9 cellular contexts compared by ENCODE assay signal in genomic region chr2:161992526-161992925, GRCh38.
DNase-seq lines count a peak whose midpoint lies in the region; ATAC-seq and TF ChIP-seq lines count a peak whose summit lies in the region.
"Had no signal": no experiment of that assay in that cellular context is flagged by ENCODE, and none has a peak within 500 bp of the region (broad histone marks: within the 10 kb centered on the region; RNA-seq: fewer than 3 reads in every experiment).

No MANE protein-coding gene starts in this region.

- H2BK20ac ChIP-seq in H9 (ENCODE audit: low read depth, low read length, poor library complexity, severe bottlenecking) = no peak overlapping the region

- CTCF ChIA-PET in activated CD8-positive, alpha-beta T cell treated with anti-CD3 and anti-CD28 coated beads, Interleukin-2, amount 10 ng/mL, durations not matched to agents 7 days and 5 days (lab: Charles Lee) = interaction anchor here (0.7 to 6.5 kb wide), 18 partner anchors 9 to 132 kb away, joined by 3 to 85 read pairs (median 5); partner anchors contain the start of gene DPP4

- H3K18ac ChIP-seq in H9 (ENCODE audit: insufficient read length, low read depth, low read length) = no peak overlapping the region

- no peak overlapping the region for H3K14ac ChIP-seq in H9 (ENCODE audit: insufficient read depth, low read length)

- H2AK5ac ChIP-seq in H9 (ENCODE audit: insufficient read length, low read length) = no peak overlapping the region

- peaks cover 85% of the 10 kb centered on the region for H3K36me3 Mint-ChIP-seq in activated CD8-positive, alpha-beta T cell treated with anti-CD3 and anti-CD28 coated beads, Interleukin-2, amount 10 ng/mL, durations not matched to agents 7 days and 5 days (ENCODE audit: low read depth)
- peaks cover 0 to 3% (median 0%) of the 10 kb centered on the region in 3 donors for H3K36me3 Mint-ChIP-seq in naive thymus-derived CD8-positive, alpha-beta T cell
- H3K36me3 Mint-ChIP-seq in H9 (ENCODE audit: insufficient read depth in 1 of 3, low read depth in 3 of 3) = no peaks in the 10 kb centered on the region

- H4K5ac ChIP-seq in H9 (ENCODE audit: insufficient read length, low read depth, low read length) = no peak overlapping the region

- no peak for TF ChIP-seq CTCF in H9 (conservative IDR thresholded peaks at IDR 0.05)

- H3K79me1 ChIP-seq in H9 (ENCODE audit: insufficient read depth, low read depth, low read length, poor library complexity, severe bottlenecking) = no peaks in the 10 kb centered on the region

- H4K20me1 ChIP-seq in H9 (ENCODE audit: control insufficient read depth, insufficient read depth, insufficient read length) = no peaks in the 10 kb centered on the region

- no peak overlapping the region for H3K23ac ChIP-seq in H9 (ENCODE audit: insufficient read length, low read depth, low read length)

- peak; percentile 81 for DNase-seq in activated CD8-positive, alpha-beta T cell treated with anti-CD3 and anti-CD28 coated beads, Interleukin-2, amount 10 ng/mL, durations not matched to agents 7 days and 5 days
- DNase-seq in naive thymus-derived CD8-positive, alpha-beta T cell = peak in 9 of 10 donors; percentile 23 to 73 (median 53)
- DNase-seq in H9 (no peak), SK-N-DZ (ENCODE audit: low spot score) (no peak), NCI-H82 (lab: John Stamatoyannopoulos, UW) (no peak)

- H3K9ac ChIP-seq in H9 (ENCODE audit: extremely low read depth, insufficient read length, low read length) = no peak overlapping the region

- H4K8ac ChIP-seq in H9 (replicated peaks; ENCODE audit: insufficient read length, low read depth, low read length) = no peak overlapping the region

- H3K23me2 ChIP-seq in H9 (ENCODE audit: insufficient read length, low read depth, low read length, poor library complexity, severe bottlenecking) = no peaks in the 10 kb centered on the region

- no peak overlapping the region for H4K91ac ChIP-seq in H9 (ENCODE audit: insufficient read length, low read depth, low read length)

- no peak overlapping the region for H3K27ac ChIP-seq in H9 (ENCODE audit: insufficient read length, low read depth, low read length)
- H3K27ac ChIP-seq: thoracic aorta had no signal

- H3K56ac ChIP-seq in H9 (ENCODE audit: insufficient read length, low read depth, low read length) = no peak overlapping the region

- POLR2A ChIA-PET in activated CD8-positive, alpha-beta T cell treated with anti-CD3 and anti-CD28 coated beads, Interleukin-2, amount 10 ng/mL, durations not matched to agents 7 days and 5 days (lab: Charles Lee) = interaction anchor here (0.7 to 7.2 kb wide), 22 partner anchors 9 to 326 kb away, joined by 3 to 140 read pairs (median 5); partner anchors contain the start of genes DPP4 and IFIH1
- POLR2A ChIA-PET in naive thymus-derived CD8-positive, alpha-beta T cell (lab: Charles Lee) = interaction anchor here (1.2 to 2.0 kb wide), 3 partner anchors 20 to 81 kb away, joined by 3 to 9 read pairs (median 4); no protein-coding TSS in a partner anchor

- H3K4me1 Mint-ChIP-seq in activated CD8-positive, alpha-beta T cell treated with anti-CD3 and anti-CD28 coated beads, Interleukin-2, amount 10 ng/mL, durations not matched to agents 7 days and 5 days (ENCODE audit: low read depth) = peaks cover 83% of the 10 kb centered on the region
- H3K4me1 Mint-ChIP-seq in naive thymus-derived CD8-positive, alpha-beta T cell = peaks cover 25 to 53% (median 46%) of the 10 kb centered on the region in 4 donors
- peaks cover 4 to 5% of the 10 kb centered on the region in 2 experiments; a peak in 3 of 4 replicates for H3K4me1 Mint-ChIP-seq in H9

- H3K4me3 Mint-ChIP-seq in activated CD8-positive, alpha-beta T cell treated with anti-CD3 and anti-CD28 coated beads, Interleukin-2, amount 10 ng/mL, durations not matched to agents 7 days and 5 days = peak overlapping the region; percentile 77
- H3K4me3 Mint-ChIP-seq in naive thymus-derived CD8-positive, alpha-beta T cell = peak overlapping the region; percentile 68 to 91 (median 87)
- no peak overlapping the region for H3K4me3 Mint-ChIP-seq in H9

- no peaks in the 10 kb centered on the region for H3K9me3 Mint-ChIP-seq in activated CD8-positive, alpha-beta T cell treated with anti-CD3 and anti-CD28 coated beads, Interleukin-2, amount 10 ng/mL, durations not matched to agents 7 days and 5 days (ENCODE audit: insufficient read depth)
- H3K9me3 Mint-ChIP-seq in naive thymus-derived CD8-positive, alpha-beta T cell = no peaks in the 10 kb centered on the region
- no peaks in the 10 kb centered on the region for H3K9me3 Mint-ChIP-seq in H9

- no peak overlapping the region for H2AFZ ChIP-seq in H9 (ENCODE audit: low read length)

- H3K79me2 ChIP-seq in H9 (ENCODE audit: insufficient read depth, low read length) = no peaks in the 10 kb centered on the region

- no peaks in the 10 kb centered on the region for H3K4me1 ChIP-seq in H9 (ENCODE audit: insufficient read depth, low read length)

- H3K27ac Mint-ChIP-seq in activated CD8-positive, alpha-beta T cell treated with anti-CD3 and anti-CD28 coated beads, Interleukin-2, amount 10 ng/mL, durations not matched to agents 7 days and 5 days = peak overlapping the region; percentile 96
- H3K27ac Mint-ChIP-seq in naive thymus-derived CD8-positive, alpha-beta T cell = peak overlapping the region; percentile 95 to 100 (median 98)
- H3K27ac Mint-ChIP-seq in H9 = peak overlapping the region in 1 of 3 experiments; percentile 6; a peak in 2 of 7 replicates

- H2BK5ac ChIP-seq in H9 (ENCODE audit: insufficient read length, low read length) = no peak overlapping the region

- H3K9me3 ChIP-seq in H9 (ENCODE audit: control insufficient read depth, low read depth, low read length) = no peaks in the 10 kb centered on the region
- H3K9me3 ChIP-seq: thoracic aorta had no signal

- H2BK120ac ChIP-seq in H9 (ENCODE audit: low read depth, low read length, poor library complexity, severe bottlenecking) = no peak overlapping the region

- no peaks in the 10 kb centered on the region for H3K27me3 Mint-ChIP-seq in activated CD8-positive, alpha-beta T cell treated with anti-CD3 and anti-CD28 coated beads, Interleukin-2, amount 10 ng/mL, durations not matched to agents 7 days and 5 days (ENCODE audit: low read depth)
- H3K27me3 Mint-ChIP-seq in naive thymus-derived CD8-positive, alpha-beta T cell = no peaks in the 10 kb centered on the region
- no peaks in the 10 kb centered on the region for H3K27me3 Mint-ChIP-seq in H9 (ENCODE audit: low read depth)

- no peak overlapping the region for H2BK12ac ChIP-seq in H9 (ENCODE audit: insufficient read length, low read depth, low read length)

- ATAC-seq in GM18870 (IDR thresholded peaks at IDR 0.05; ENCODE audit: unreplicated experiment) = peak; percentile 56
- peak; percentile 51 for ATAC-seq in HG03175 (IDR thresholded peaks at IDR 0.05; ENCODE audit: unreplicated experiment)
- ATAC-seq in activated CD8-positive, alpha-beta T cell treated with anti-CD3 and anti-CD28 coated beads, Interleukin-2, amount 10 ng/mL, durations not matched to agents 7 days and 5 days = peak; percentile 89
- ATAC-seq in naive thymus-derived CD8-positive, alpha-beta T cell = peak; percentile 85 to 89
- no peak for ATAC-seq in HG03469 (IDR thresholded peaks at IDR 0.05; ENCODE audit: unreplicated experiment)

- no peak overlapping the region for H3K4me2 ChIP-seq in H9 (ENCODE audit: insufficient read depth, insufficient read length, low read length)

- no peak overlapping the region for H3T11ph ChIP-seq in H9 (ENCODE audit: low read length)

- H3K4ac ChIP-seq in H9 (ENCODE audit: low read depth, low read length) = no peak overlapping the region

- H3K27me3 ChIP-seq in H9 (ENCODE audit: insufficient read depth, low read length) = no peaks in the 10 kb centered on the region

- WGBS in H9 (ENCODE audit: extremely low coverage, insufficient read length, low lambda C conversion rate) = no CpG with 5 or more reads among the region's 3 CpGs

- no peak overlapping the region for H2BK15ac ChIP-seq in H9 (ENCODE audit: low read depth, low read length)

Comparison
In these comparisons a context has a peak if more than half of its experiments do, and no peak if none do; other contexts are left out.
1. DNase-seq: peak in activated CD8-positive, alpha-beta T cell treated with anti-CD3 and anti-CD28 coated beads, Interleukin-2, amount 10 ng/mL, durations not matched to agents 7 days and 5 days (single experiment) and naive thymus-derived CD8-positive, alpha-beta T cell (9 of 10); none in H9 (single experiment), SK-N-DZ (single experiment) and NCI-H82 (single experiment).
2. H3K4me3 Mint-ChIP-seq: peak in activated CD8-positive, alpha-beta T cell treated with anti-CD3 and anti-CD28 coated beads, Interleukin-2, amount 10 ng/mL, durations not matched to agents 7 days and 5 days (single experiment) and naive thymus-derived CD8-positive, alpha-beta T cell (10 of 10); none in H9 (0 of 2).